Comparison of ENCODE assay signal across 13 cellular contexts in genomic region chr2:30310955-30311354, GRCh38.
DNase-seq lines count a peak whose midpoint lies in the region; ATAC-seq and TF ChIP-seq lines count a peak whose summit lies in the region.
"Had no signal": no experiment of that assay in that cellular context is flagged by ENCODE, and none has a peak within 500 bp of the region (broad histone marks: within the 10 kb centered on the region; RNA-seq: fewer than 3 reads in every experiment).

No MANE protein-coding gene starts in this region.

- H3K4me3 ChIP-seq in H7 (ENCODE audit: insufficient read depth, low read depth, low read length) (no peak overlapping the region), Peyer's patch (no peak overlapping the region), heart right ventricle (no peak overlapping the region)

- peaks cover 0 to 3% (median 0%) of the 10 kb centered on the region in 4 donors for H3K9me3 ChIP-seq in Peyer's patch
- H3K9me3 ChIP-seq in heart right ventricle = peaks cover 0 to 7% (median 0%) of the 10 kb centered on the region in 11 donors

- DNase-seq in activated T-cell treated with anti-CD3 and anti-CD28 coated beads for 4 hours = peak; percentile 31
- no peak for DNase-seq in activated T-cell treated with anti-CD3 and anti-CD28 coated beads, Interleukin-2, amount 50 U/mL, for 1 hour
- peak; percentile 42 for DNase-seq in H7
- DNase-seq in Peyer's patch = peak in 2 of 3 donors; percentile 49 to 52
- peak; percentile 53 for DNase-seq in stimulated activated naive CD8-positive, alpha-beta T cell treated with anti-CD3 and anti-CD28 coated beads, Interleukin-15, Interleukin-2, amounts not matched to agents 100 U/mL and 50 U/mL, for 24 hours
- no peak for DNase-seq in heart right ventricle
- DNase-seq in caudate nucleus (lab: John Stamatoyannopoulos, UW) = no peak
- DNase-seq in activated CD8-positive, alpha-beta memory T cell treated with anti-CD3 and anti-CD28 coated beads, Interleukin-2, amount 10 ng/mL, durations not matched to agents 7 days and 5 days = no peak
- DNase-seq: ACHN, amniotic stem cell, GDM1, NCI-H1694 treated with DMSO at 0.1 percent for 48 hours, right cardiac atrium had no signal

- 72 to 86% methylated on average over 5 of the region's 5 CpGs for WGBS in heart right ventricle, 2 donors

- H3K4me3 Mint-ChIP-seq in activated CD8-positive, alpha-beta memory T cell treated with anti-CD3 and anti-CD28 coated beads, Interleukin-2, amount 10 ng/mL, durations not matched to agents 7 days and 5 days = no peak overlapping the region

- H3K36me3 Mint-ChIP-seq in activated CD8-positive, alpha-beta memory T cell treated with anti-CD3 and anti-CD28 coated beads, Interleukin-2, amount 10 ng/mL, durations not matched to agents 7 days and 5 days = peaks cover 5% of the 10 kb centered on the region

- H3K36me3 ChIP-seq in H7 (replicated peaks; ENCODE audit: control insufficient read depth, insufficient read depth, low read length) (no peaks in the 10 kb centered on the region), Peyer's patch (no peaks in the 10 kb centered on the region), heart right ventricle (no peaks in the 10 kb centered on the region)

- intact Hi-C loops in heart right ventricle (cut with DNase I) = no loop called here

- peak; percentile 51 for ATAC-seq in stimulated activated naive CD8-positive, alpha-beta T cell treated with anti-CD3 and anti-CD28 coated beads, Interleukin-15, Interleukin-2, amounts not matched to agents 100 U/mL and 50 U/mL, for 24 hours
- no peak for ATAC-seq in heart right ventricle
- no peak for ATAC-seq in activated CD8-positive, alpha-beta memory T cell treated with anti-CD3 and anti-CD28 coated beads, Interleukin-2, amount 10 ng/mL, durations not matched to agents 7 days and 5 days
- ATAC-seq: right cardiac atrium had no signal

- no peak for TF ChIP-seq POLR2A in Peyer's patch (IDR thresholded peaks at IDR 0.05)

- TF ChIP-seq CTCF in Peyer's patch (IDR thresholded peaks at IDR 0.05) = no peak
- TF ChIP-seq CTCF in heart right ventricle (IDR thresholded peaks at IDR 0.05) = no peak

- H3K27me3 ChIP-seq in H7 (ENCODE audit: control insufficient read depth, insufficient read depth, low read length) = no peaks in the 10 kb centered on the region
- no peaks in the 10 kb centered on the region for H3K27me3 ChIP-seq in Peyer's patch
- no peaks in the 10 kb centered on the region for H3K27me3 ChIP-seq in heart right ventricle

- peaks cover 2% of the 10 kb centered on the region for H3K9me3 Mint-ChIP-seq in activated CD8-positive, alpha-beta memory T cell treated with anti-CD3 and anti-CD28 coated beads, Interleukin-2, amount 10 ng/mL, durations not matched to agents 7 days and 5 days (ENCODE audit: low read depth)

- no peak overlapping the region for H3K27ac Mint-ChIP-seq in activated CD8-positive, alpha-beta memory T cell treated with anti-CD3 and anti-CD28 coated beads, Interleukin-2, amount 10 ng/mL, durations not matched to agents 7 days and 5 days

- peaks cover 0 to 5% (median 0%) of the 10 kb centered on the region in 4 donors for H3K4me1 ChIP-seq in Peyer's patch
- H3K4me1 ChIP-seq in heart right ventricle = peaks cover 0 to 7% (median 0%) of the 10 kb centered on the region in 9 donors

- CTCF ChIA-PET in activated CD8-positive, alpha-beta memory T cell treated with anti-CD3 and anti-CD28 coated beads, Interleukin-2, amount 10 ng/mL, durations not matched to agents 7 days and 5 days (lab: Charles Lee) = no interaction called here

- H3K27ac ChIP-seq in Peyer's patch (peak overlapping the region in 1 of 4 donors; percentile 12), heart right ventricle (no peak overlapping the region), caudate nucleus (ENCODE audit: low read depth, low read length) (no peak overlapping the region)

- H3K4me1 Mint-ChIP-seq in activated CD8-positive, alpha-beta memory T cell treated with anti-CD3 and anti-CD28 coated beads, Interleukin-2, amount 10 ng/mL, durations not matched to agents 7 days and 5 days = peaks cover 20% of the 10 kb centered on the region

- H3K27me3 Mint-ChIP-seq in activated CD8-positive, alpha-beta memory T cell treated with anti-CD3 and anti-CD28 coated beads, Interleukin-2, amount 10 ng/mL, durations not matched to agents 7 days and 5 days = no peaks in the 10 kb centered on the region

Comparison
In these comparisons a context has a peak if more than half of its experiments do, and no peak if none do; other contexts are left out.
1. DNase-seq: peak in activated T-cell treated with anti-CD3 and anti-CD28 coated beads for 4 hours (single experiment), H7 (single experiment), Peyer's patch (2 of 3) and stimulated activated naive CD8-positive, alpha-beta T cell treated with anti-CD3 and anti-CD28 coated beads, Interleukin-15, Interleukin-2, amounts not matched to agents 100 U/mL and 50 U/mL, for 24 hours (single experiment); none in activated T-cell treated with anti-CD3 and anti-CD28 coated beads, Interleukin-2, amount 50 U/mL, for 1 hour (single experiment), heart right ventricle (0 of 2), caudate nucleus (0 of 61) and activated CD8-positive, alpha-beta memory T cell treated with anti-CD3 and anti-CD28 coated beads, Interleukin-2, amount 10 ng/mL, durations not matched to agents 7 days and 5 days (single experiment).